ENCODE assay signal across 8 cellular contexts in genomic region chr18:74796928-74797576, GRCh38.
A peak's percentile ranks its signal among the peaks of the same experiment; 100 is the strongest.
DNase-seq lines count a peak whose midpoint lies in the region; ATAC-seq and TF ChIP-seq lines count a peak whose summit lies in the region.

No MANE protein-coding gene starts in this region.

- H2BK12ac ChIP-seq in mesenchymal stem cell (ENCODE audit: low read length in 2 of 2) = no peak overlapping the region

- H3K4me2 ChIP-seq in DOHH2 (ENCODE audit: low read length) = peak overlapping the region; percentile 67
- H3K4me2 ChIP-seq in mesenchymal stem cell (ENCODE audit: low read length, poor library complexity, severe bottlenecking) = no peak overlapping the region
- H3K4me2 ChIP-seq in GM23338 = no peak overlapping the region
- H3K4me2 ChIP-seq in neural progenitor cell = no peak overlapping the region

- H2BK5ac ChIP-seq in mesenchymal stem cell (ENCODE audit: low read depth, low read length, poor library complexity, severe bottlenecking) = no peak overlapping the region

- peak overlapping the region in 1 of 2 experiments; percentile 9 for H3K18ac ChIP-seq in mesenchymal stem cell (ENCODE audit: low read depth in 1 of 2, low read length in 2 of 2)

- no peak overlapping the region for H4K91ac ChIP-seq in mesenchymal stem cell (ENCODE audit: low read length)

- H2AFZ ChIP-seq in mesenchymal stem cell (ENCODE audit: low read depth, low read length) = no peak overlapping the region
- H2AFZ ChIP-seq in GM23338 = no peak overlapping the region
- no peak overlapping the region for H2AFZ ChIP-seq in neural progenitor cell (replicated peaks)

- peaks cover 2% of the 10 kb centered on the region for H3K27me3 Mint-ChIP-seq in GM23338 (ENCODE audit: insufficient read depth, low read depth, poor library complexity)
- H3K27me3 Mint-ChIP-seq in neural progenitor cell (ENCODE audit: insufficient read depth, low read depth) = no peaks in the 10 kb centered on the region

- H3K27me3 ChIP-seq in DOHH2 (ENCODE audit: control insufficient read depth, low read length) (no peaks in the 10 kb centered on the region), mesenchymal stem cell (ENCODE audit: control insufficient read depth in 1 of 2, insufficient read depth in 1 of 2, low read length in 2 of 2) (no peaks in the 10 kb centered on the region), GM23338 (ENCODE audit: insufficient read depth) (no peaks in the 10 kb centered on the region), neural progenitor cell (no peaks in the 10 kb centered on the region)

- H3K4me3 Mint-ChIP-seq in GM23338 = no peak overlapping the region
- H3K4me3 Mint-ChIP-seq in neural progenitor cell = no peak overlapping the region

- H3K4me3 ChIP-seq in DOHH2 (ENCODE audit: low read length) (peak overlapping the region; percentile 50), mesenchymal stem cell (ENCODE audit: insufficient read depth in 1 of 2, low read depth in 1 of 2, low read length in 2 of 2) (peak overlapping the region in 1 of 2 experiments; percentile 65), GM23338 (no peak overlapping the region), neural progenitor cell (no peak overlapping the region)

- no peak overlapping the region for H2BK15ac ChIP-seq in mesenchymal stem cell (ENCODE audit: low read depth, poor library complexity, severe bottlenecking)

- no peak overlapping the region for H2AK5ac ChIP-seq in mesenchymal stem cell (ENCODE audit: low read length, severe bottlenecking)

- H3F3A ChIP-seq in DOHH2 (ENCODE audit: control insufficient read depth, insufficient read depth) (peaks cover 23% of the 10 kb centered on the region), GM23338 (replicated peaks; ENCODE audit: low read depth) (no peaks in the 10 kb centered on the region), neural progenitor cell (ENCODE audit: low read depth) (no peaks in the 10 kb centered on the region)

- no peaks in the 10 kb centered on the region for H3K9me3 Mint-ChIP-seq in GM23338
- H3K9me3 Mint-ChIP-seq in neural progenitor cell = no peaks in the 10 kb centered on the region

- H3K9me3 ChIP-seq in DOHH2 (ENCODE audit: control insufficient read depth, insufficient read depth, low read length) (no peaks in the 10 kb centered on the region), mesenchymal stem cell (ENCODE audit: control insufficient read depth, low read length) (no peaks in the 10 kb centered on the region), neural progenitor cell (ENCODE audit: low read depth) (no peaks in the 10 kb centered on the region)

- peaks cover 6% of the 10 kb centered on the region; the same call in 1 of the 2 replicates for H3K36me3 ChIP-seq in DOHH2 (ENCODE audit: control insufficient read depth, low read length)
- H3K36me3 ChIP-seq in mesenchymal stem cell (ENCODE audit: control insufficient read depth in 1 of 2, insufficient read depth in 2 of 2, low read depth in 1 of 2, low read length in 2 of 2) = no peaks in the 10 kb centered on the region
- H3K36me3 ChIP-seq in GM23338 (ENCODE audit: insufficient read depth) = no peaks in the 10 kb centered on the region
- H3K36me3 ChIP-seq in neural progenitor cell = no peaks in the 10 kb centered on the region

- H3K36me3 Mint-ChIP-seq in GM23338 (ENCODE audit: low read depth) = no peaks in the 10 kb centered on the region
- H3K36me3 Mint-ChIP-seq in neural progenitor cell = no peaks in the 10 kb centered on the region

- H3K27ac Mint-ChIP-seq in GM23338 = no peak overlapping the region
- H3K27ac Mint-ChIP-seq in neural progenitor cell = no peak overlapping the region

- peaks cover 47% of the 10 kb centered on the region for H3K4me1 Mint-ChIP-seq in GM23338
- peaks cover 4% of the 10 kb centered on the region for H3K4me1 Mint-ChIP-seq in neural progenitor cell

- H2BK120ac ChIP-seq in mesenchymal stem cell (ENCODE audit: low read depth, low read length) = no peak overlapping the region

- H3K79me2 ChIP-seq in DOHH2 (ENCODE audit: control insufficient read depth, low read length) = 0 out of 2 replicates have a peak, but pooled peaks cover 2% of the 10 kb centered on the region
- H3K79me2 ChIP-seq in GM23338 (replicated peaks; ENCODE audit: insufficient read depth) = no peaks in the 10 kb centered on the region
- H3K79me2 ChIP-seq in neural progenitor cell (ENCODE audit: low read depth) = no peaks in the 10 kb centered on the region

- peaks cover 4% of the 10 kb centered on the region for H3K79me1 ChIP-seq in mesenchymal stem cell (replicated peaks; ENCODE audit: low read length, poor library complexity, severe bottlenecking)

- no peak overlapping the region for H3K14ac ChIP-seq in mesenchymal stem cell (ENCODE audit: low read length in 2 of 2)

- no peaks in the 10 kb centered on the region for H3K9me2 ChIP-seq in DOHH2 (replicated peaks; ENCODE audit: control insufficient read depth, low read length)
- H3K9me2 ChIP-seq in GM23338 (ENCODE audit: insufficient read depth) = no peaks in the 10 kb centered on the region

- peak overlapping the region; percentile 71 for H3K9ac ChIP-seq in mesenchymal stem cell (ENCODE audit: low read length)
- no peak overlapping the region for H3K9ac ChIP-seq in neural progenitor cell

- no peak overlapping the region for H3K4ac ChIP-seq in mesenchymal stem cell (ENCODE audit: low read depth in 1 of 2, low read length in 2 of 2)

- peak; percentile 53 for DNase-seq in astrocyte of the hippocampus (ENCODE audit: low read depth, low spot score)
- peak; percentile 58 for DNase-seq in mesenchymal stem cell
- no peak for DNase-seq in GM23338 (ENCODE audit: low spot score)
- no peak for DNase-seq in neural progenitor cell (ENCODE audit: low spot score)
- no peak for DNase-seq in SHP77 treated with DMSO at 0.1 percent for 48 hours (lab: John Stamatoyannopoulos, UW)

- peak overlapping the region; percentile 89 for H3K27ac ChIP-seq in DOHH2 (ENCODE audit: low read depth, low read length)
- no peak overlapping the region for H3K27ac ChIP-seq in mesenchymal stem cell (ENCODE audit: low read length, poor library complexity, severe bottlenecking)
- H3K27ac ChIP-seq in GM23338 (ENCODE audit: low read depth) = no peak overlapping the region
- no peak overlapping the region for H3K27ac ChIP-seq in neural progenitor cell

- no peaks in the 10 kb centered on the region for H4K20me1 ChIP-seq in DOHH2 (ENCODE audit: control insufficient read depth, insufficient read depth, low read depth, low read length)
- no peaks in the 10 kb centered on the region for H4K20me1 ChIP-seq in GM23338 (replicated peaks; ENCODE audit: insufficient read depth)
- no peaks in the 10 kb centered on the region for H4K20me1 ChIP-seq in neural progenitor cell (ENCODE audit: low read depth)

- ATAC-seq in GM19395 (IDR thresholded peaks at IDR 0.05; ENCODE audit: unreplicated experiment) (peak; percentile 100), HG03378 (IDR thresholded peaks at IDR 0.05; ENCODE audit: unreplicated experiment) (peak; percentile 99), GM23338 (no peak)

- no peak for TF ChIP-seq CTCF in DOHH2 (IDR thresholded peaks at IDR 0.05; ENCODE audit: low read depth, low read length, poor library complexity, severe bottlenecking)
- TF ChIP-seq CTCF in GM23338 (conservative IDR thresholded peaks at IDR 0.05; ENCODE audit: low read depth in 2 of 2) = no peak
- TF ChIP-seq CTCF in neural progenitor cell (IDR thresholded peaks at IDR 0.05) = no peak

- no peak overlapping the region for H4K8ac ChIP-seq in mesenchymal stem cell (ENCODE audit: low read length)

- 56% methylated on average over 6 of the region's 7 CpGs for WGBS in mesenchymal stem cell

- H3K4me1 ChIP-seq in DOHH2 (ENCODE audit: control insufficient read depth, low read length) = peaks cover 83% of the 10 kb centered on the region
- H3K4me1 ChIP-seq in mesenchymal stem cell (ENCODE audit: control insufficient read depth, insufficient read depth, low read depth, low read length) = peaks cover 2% of the 10 kb centered on the region
- H3K4me1 ChIP-seq in GM23338 (ENCODE audit: insufficient read depth) = peaks cover 44% of the 10 kb centered on the region
- H3K4me1 ChIP-seq in neural progenitor cell = peaks cover 10% of the 10 kb centered on the region

- no peak overlapping the region for H3K23ac ChIP-seq in mesenchymal stem cell (ENCODE audit: low read length in 2 of 2)

Comparison
In these comparisons a context has a peak if more than half of its experiments do, and no peak if none do; other contexts are left out.
1. DNase-seq: peak in astrocyte of the hippocampus (single experiment) and mesenchymal stem cell (single experiment); none in GM23338 (single experiment), neural progenitor cell (single experiment) and SHP77 treated with DMSO at 0.1 percent for 48 hours (single experiment).